25 cellular contexts compared by ENCODE assay signal in the genomic region with DNA sequence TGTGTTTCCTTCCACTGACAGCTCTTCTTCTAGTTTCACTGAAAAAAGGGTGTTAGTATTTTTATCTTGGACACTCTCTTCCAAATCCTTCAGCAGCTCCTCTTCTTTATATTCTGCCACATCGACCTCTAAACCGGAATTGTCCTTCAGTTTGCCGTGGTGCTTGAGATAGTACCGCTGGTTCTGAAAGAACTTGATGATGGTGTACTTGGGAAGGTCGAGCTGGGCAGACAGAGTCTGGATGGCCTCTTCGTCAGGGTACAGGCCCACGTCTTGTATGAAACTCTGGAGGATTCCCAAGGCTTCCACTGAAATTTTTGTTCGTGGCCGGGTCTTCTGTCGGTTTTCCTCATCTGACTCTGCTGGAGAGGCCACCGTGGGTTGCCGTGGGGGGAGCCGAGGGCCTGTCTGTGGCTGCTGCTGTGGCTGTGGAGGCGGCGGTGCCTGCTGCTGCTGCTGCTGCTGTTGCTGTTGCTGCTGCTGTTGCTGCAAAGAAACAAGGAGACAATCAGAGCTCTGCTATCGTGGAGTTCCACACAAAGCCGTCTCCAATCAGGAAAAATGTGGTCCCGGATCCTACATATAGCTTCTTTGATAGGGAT.
DNase-seq lines count a peak whose midpoint lies in the region; ATAC-seq and TF ChIP-seq lines count a peak whose summit lies in the region.
"Had no signal": no experiment of that assay in that cellular context is flagged by ENCODE, and none has a peak within 500 bp of the region (broad histone marks: within the 10 kb centered on the region; RNA-seq: fewer than 3 reads in every experiment).

No MANE protein-coding gene starts in this region.

- ATAC-seq in HG03378 (IDR thresholded peaks at IDR 0.05; ENCODE audit: unreplicated experiment), result no peak
- ATAC-seq: gastrocnemius medialis, pancreas had no signal

- H4K20me1 ChIP-seq in neural progenitor cell (ENCODE audit: low read depth), result no peaks in the 10 kb centered on the region

- H3K27ac Mint-ChIP-seq in activated naive CD4-positive, alpha-beta T cell treated with anti-CD3 and anti-CD28 coated beads for 36 hours, result peak overlapping the region; percentile 43
- H3K27ac Mint-ChIP-seq in activated naive CD8-positive, alpha-beta T cell treated with anti-CD3 and anti-CD28 coated beads for 36 hours, result peak overlapping the region; percentile 65
- H3K27ac Mint-ChIP-seq in neural progenitor cell (peak overlapping the region; percentile 60), chondrocyte (ENCODE audit: unreplicated experiment) (no peak overlapping the region)
- H3K27ac Mint-ChIP-seq: CD14-positive monocyte had no signal

- no peak overlapping the region for H3K9ac ChIP-seq in HUES6 (ENCODE audit: low read length)
- H3K9ac ChIP-seq in neural progenitor cell, result no peak overlapping the region

- no peaks in the 10 kb centered on the region for H3K27me3 ChIP-seq in HUES6 (ENCODE audit: control insufficient read depth, insufficient read depth, low read length)
- H3K27me3 ChIP-seq in neural progenitor cell, result no peaks in the 10 kb centered on the region
- H3K27me3 ChIP-seq: esophagus muscularis mucosa, gastrocnemius medialis, pancreas, sigmoid colon, thyroid gland had no signal

- peaks cover 49% of the 10 kb centered on the region for H3K36me3 Mint-ChIP-seq in activated naive CD4-positive, alpha-beta T cell treated with anti-CD3 and anti-CD28 coated beads for 36 hours (ENCODE audit: low read depth)
- H3K36me3 Mint-ChIP-seq in activated naive CD8-positive, alpha-beta T cell treated with anti-CD3 and anti-CD28 coated beads for 36 hours, result peaks cover 51% of the 10 kb centered on the region
- peaks cover 16% of the 10 kb centered on the region for H3K36me3 Mint-ChIP-seq in neural progenitor cell
- H3K36me3 Mint-ChIP-seq in chondrocyte (ENCODE audit: low read depth), result peaks cover 4% of the 10 kb centered on the region

- no peak overlapping the region for H3K4me3 ChIP-seq in HUES6 (ENCODE audit: low read depth, low read length)
- no peak overlapping the region for H3K4me3 ChIP-seq in neural progenitor cell
- H3K4me3 ChIP-seq: esophagus muscularis mucosa, gastrocnemius medialis, pancreas, sigmoid colon, thyroid gland had no signal

- no peaks in the 10 kb centered on the region for H3K27me3 Mint-ChIP-seq in activated naive CD4-positive, alpha-beta T cell treated with anti-CD3 and anti-CD28 coated beads for 36 hours (ENCODE audit: low read depth)
- H3K27me3 Mint-ChIP-seq in activated naive CD8-positive, alpha-beta T cell treated with anti-CD3 and anti-CD28 coated beads for 36 hours, result no peaks in the 10 kb centered on the region
- H3K27me3 Mint-ChIP-seq in neural progenitor cell (ENCODE audit: insufficient read depth, low read depth) (peaks cover 2% of the 10 kb centered on the region), chondrocyte (ENCODE audit: low read depth) (no peaks in the 10 kb centered on the region)
- H3K27me3 Mint-ChIP-seq: naive B cell had no signal

- CTCF ChIA-PET in activated naive CD4-positive, alpha-beta T cell treated with anti-CD3 and anti-CD28 coated beads for 36 hours (lab: Charles Lee), result no interaction called here

- H3F3A ChIP-seq in neural progenitor cell (ENCODE audit: low read depth), result no peaks in the 10 kb centered on the region

- intact Hi-C loops in activated naive CD4-positive, alpha-beta T cell treated with anti-CD3 and anti-CD28 coated beads for 36 hours (cut with micrococcal nuclease), result no loop called here

- H3K4me3 Mint-ChIP-seq in activated naive CD4-positive, alpha-beta T cell treated with anti-CD3 and anti-CD28 coated beads for 36 hours, result no peak overlapping the region
- peak overlapping the region; percentile 33 for H3K4me3 Mint-ChIP-seq in activated naive CD8-positive, alpha-beta T cell treated with anti-CD3 and anti-CD28 coated beads for 36 hours
- no peak overlapping the region for H3K4me3 Mint-ChIP-seq in neural progenitor cell
- no peak overlapping the region for H3K4me3 Mint-ChIP-seq in chondrocyte (ENCODE audit: unreplicated experiment)
- H3K4me3 Mint-ChIP-seq: CD14-positive monocyte, naive B cell had no signal

- peaks cover 69% of the 10 kb centered on the region for H3K4me1 ChIP-seq in HUES6 (ENCODE audit: control insufficient read depth, insufficient read depth, low read length)
- H3K4me1 ChIP-seq in neural progenitor cell, result no peaks in the 10 kb centered on the region
- H3K4me1 ChIP-seq: esophagus muscularis mucosa, gastrocnemius medialis, thyroid gland had no signal

- H3K9me3 ChIP-seq in HUES6 (ENCODE audit: control insufficient read depth, insufficient read depth, low read depth, low read length) (no peaks in the 10 kb centered on the region), neural progenitor cell (ENCODE audit: low read depth) (no peaks in the 10 kb centered on the region)
- H3K9me3 ChIP-seq: esophagus muscularis mucosa, gastrocnemius medialis, pancreas, sigmoid colon, thyroid gland had no signal

- no peaks in the 10 kb centered on the region for H3K36me3 ChIP-seq in HUES6 (ENCODE audit: control insufficient read depth, insufficient read depth, low read length)
- no peaks in the 10 kb centered on the region for H3K36me3 ChIP-seq in neural progenitor cell

- H3K4me2 ChIP-seq in neural progenitor cell, result no peak overlapping the region

- TF ChIP-seq CTCF in neural progenitor cell (IDR thresholded peaks at IDR 0.05), result no peak
- no peak for TF ChIP-seq CTCF in chondrocyte (IDR thresholded peaks at IDR 0.05)

- H3K9me3 Mint-ChIP-seq in activated naive CD4-positive, alpha-beta T cell treated with anti-CD3 and anti-CD28 coated beads for 36 hours, result no peaks in the 10 kb centered on the region
- H3K9me3 Mint-ChIP-seq in activated naive CD8-positive, alpha-beta T cell treated with anti-CD3 and anti-CD28 coated beads for 36 hours, result no peaks in the 10 kb centered on the region
- H3K9me3 Mint-ChIP-seq in neural progenitor cell, result no peaks in the 10 kb centered on the region
- no peaks in the 10 kb centered on the region for H3K9me3 Mint-ChIP-seq in chondrocyte (ENCODE audit: low read depth)
- H3K9me3 Mint-ChIP-seq: CD14-positive monocyte, naive B cell had no signal

- H3K27ac ChIP-seq in HUES6 (ENCODE audit: low read depth, low read length) (peak overlapping the region; percentile 55), neural progenitor cell (no peak overlapping the region)
- H3K27ac ChIP-seq: esophagus muscularis mucosa, gastrocnemius medialis, HL-60, sigmoid colon, thyroid gland had no signal

- H2AFZ ChIP-seq in neural progenitor cell (replicated peaks), result no peak overlapping the region

- peaks cover 34% of the 10 kb centered on the region for H3K4me1 Mint-ChIP-seq in activated naive CD4-positive, alpha-beta T cell treated with anti-CD3 and anti-CD28 coated beads for 36 hours (ENCODE audit: low read depth)
- H3K4me1 Mint-ChIP-seq in activated naive CD8-positive, alpha-beta T cell treated with anti-CD3 and anti-CD28 coated beads for 36 hours, result peaks cover 58% of the 10 kb centered on the region
- H3K4me1 Mint-ChIP-seq in neural progenitor cell, result peaks cover 6% of the 10 kb centered on the region
- peaks cover 2% of the 10 kb centered on the region for H3K4me1 Mint-ChIP-seq in chondrocyte (ENCODE audit: low read depth)
- H3K4me1 Mint-ChIP-seq: naive B cell had no signal

- DNase-seq in activated naive CD4-positive, alpha-beta T cell treated with anti-CD3 and anti-CD28 coated beads for 36 hours, result no peak
- no peak for DNase-seq in activated naive CD4-positive, alpha-beta T cell treated with anti-CD3 and anti-CD28 coated beads, Interleukin-2, amount 50 U/mL, for 16 hours
- DNase-seq in activated naive CD8-positive, alpha-beta T cell treated with anti-CD3 and anti-CD28 coated beads for 36 hours, result peak; percentile 15
- peak; percentile 2 for DNase-seq in neural progenitor cell (ENCODE audit: low spot score)
- no peak for DNase-seq in chondrocyte (ENCODE audit: low spot score)
- no peak for DNase-seq in NCI-H2196 (lab: John Stamatoyannopoulos, UW; ENCODE audit: unreplicated experiment)
- DNase-seq: aorta; DMS 273 treated with DMSO at 0.1 percent for 48 hours; effector memory CD4-positive, alpha-beta T cell; gastrocnemius medialis; GF-D8; IMR-90; kidney glomerular epithelial cell; mesenchymal stem cell; naive B cell; NCI-H1417; NCI-H526 treated with DMSO at 0.1 percent for 48 hours; sigmoid colon; thyroid gland had no signal

- H3K79me2 ChIP-seq in neural progenitor cell (ENCODE audit: low read depth), result no peaks in the 10 kb centered on the region

Comparison
In these comparisons a context has a peak if more than half of its experiments do, and no peak if none do; other contexts are left out.
1. DNase-seq: peak in activated naive CD8-positive, alpha-beta T cell treated with anti-CD3 and anti-CD28 coated beads for 36 hours (single experiment) and neural progenitor cell (single experiment); none in activated naive CD4-positive, alpha-beta T cell treated with anti-CD3 and anti-CD28 coated beads for 36 hours (single experiment), activated naive CD4-positive, alpha-beta T cell treated with anti-CD3 and anti-CD28 coated beads, Interleukin-2, amount 50 U/mL, for 16 hours (single experiment), chondrocyte (single experiment) and NCI-H2196 (single experiment).